In the genomic region with DNA sequence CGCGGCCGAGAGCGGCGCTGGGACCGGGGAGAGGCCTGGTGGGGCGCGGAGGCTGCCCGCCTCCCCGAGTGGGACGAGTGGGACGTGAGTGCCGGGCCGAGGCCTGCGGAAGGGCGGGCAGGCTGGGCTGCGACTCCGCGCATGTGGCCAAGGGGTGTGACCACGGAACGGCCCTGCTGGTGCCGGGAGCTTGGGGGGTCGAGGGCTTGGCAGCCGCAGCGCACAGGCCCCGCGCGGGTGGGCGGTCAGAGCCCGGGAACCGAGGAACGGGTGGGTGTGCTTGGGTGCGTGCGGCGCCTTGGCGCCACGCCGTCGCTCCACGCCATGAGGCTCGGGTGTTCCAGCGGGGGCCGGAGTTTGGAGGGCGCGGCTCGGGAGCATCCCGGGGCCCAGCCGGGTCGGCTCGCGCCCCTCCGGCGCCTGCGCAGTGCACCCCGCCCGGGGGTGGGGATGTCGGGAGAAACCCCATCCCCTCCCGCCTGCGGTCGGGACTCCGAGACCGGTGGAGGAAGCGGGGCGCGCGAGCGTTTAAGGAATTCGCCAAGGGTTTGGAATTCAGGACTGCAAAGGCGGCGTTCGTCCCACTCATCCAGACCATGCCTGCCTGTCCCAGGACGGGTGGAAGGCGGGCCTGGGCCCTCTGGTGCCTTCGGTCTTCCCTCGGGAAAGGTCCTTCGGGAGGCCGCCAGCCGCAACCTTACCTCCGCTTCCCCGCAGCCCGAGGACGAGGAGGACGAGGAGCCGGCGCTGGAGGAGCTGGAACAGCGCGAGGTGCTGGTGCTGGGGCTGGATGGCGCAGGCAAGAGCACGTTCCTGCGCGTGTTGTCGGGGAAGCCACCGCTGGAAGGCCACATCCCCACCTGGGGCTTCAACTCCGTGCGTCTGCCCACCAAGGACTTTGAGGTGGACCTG, we compare ENCODE assay signal across 8 cellular contexts. TPM values are rescaled to one million over a fixed set of nuclear protein-coding genes. Genes with fewer than 3 reads are reported as not detected.
DNase-seq lines count a peak whose midpoint lies in the region; ATAC-seq and TF ChIP-seq lines count a peak whose summit lies in the region.

No MANE protein-coding gene starts in this region.

- H3K27me3 Mint-ChIP-seq in CD14-positive monocyte (ENCODE audit: low read depth in 3 of 3) (peaks cover 34 to 50% (median 42%) of the 10 kb centered on the region in 3 donors), chondrocyte (ENCODE audit: low read depth) (no peaks in the 10 kb centered on the region)

- no peaks in the 10 kb centered on the region for H3K27me3 ChIP-seq in SJCRH30

- H3K4me1 Mint-ChIP-seq in CD14-positive monocyte (peaks cover 19% of the 10 kb centered on the region), chondrocyte (ENCODE audit: low read depth) (peaks cover 30% of the 10 kb centered on the region)

- H3K4me3 ChIP-seq in SJCRH30: peak overlapping the region; percentile 69

- peaks cover 0 to 3% of the 10 kb centered on the region in 2 donors for H3K36me3 Mint-ChIP-seq in CD14-positive monocyte
- peaks cover 20% of the 10 kb centered on the region for H3K36me3 Mint-ChIP-seq in chondrocyte (ENCODE audit: low read depth)

- no peak overlapping the region for H3K27ac Mint-ChIP-seq in CD14-positive monocyte
- peak overlapping the region; percentile 68 for H3K27ac Mint-ChIP-seq in chondrocyte (ENCODE audit: unreplicated experiment)

- no peak for DNase-seq in CD14-positive monocyte (ENCODE audit: low spot score)
- DNase-seq in SJCRH30: peak; percentile 52 to 59
- DNase-seq in chondrocyte (ENCODE audit: low spot score): no peak
- peak; percentile 70 for DNase-seq in left kidney (ENCODE audit: low read depth, low spot score)
- DNase-seq in stimulated activated CD4-positive, alpha-beta T cell treated with anti-CD3 and anti-CD28 coated beads, Interleukin-2, amount 100 ng/mL, for 24 hours: peak; percentile 43 to 55
- DNase-seq in H4 (ENCODE audit: low spot score): no peak
- DNase-seq in NCI-H1417 (lab: John Stamatoyannopoulos, UW): no peak

- ATAC-seq in GM21717 (IDR thresholded peaks at IDR 0.05; ENCODE audit: unreplicated experiment): peak; percentile 4

- H3K4me1 ChIP-seq in SJCRH30: no peaks in the 10 kb centered on the region; the same call in 1 of the 2 replicates

- intact Hi-C loops in CD14-positive monocyte (cut with micrococcal nuclease): no loop called here

- no peaks in the 10 kb centered on the region for H3K9me3 ChIP-seq in SJCRH30 (replicated peaks)

- H3K4me3 Mint-ChIP-seq in CD14-positive monocyte (peak overlapping the region; percentile 72 to 84), chondrocyte (ENCODE audit: unreplicated experiment) (peak overlapping the region; percentile 74)

- H3K9me3 Mint-ChIP-seq in CD14-positive monocyte: peaks cover 0 to 20% (median 4%) of the 10 kb centered on the region in 7 donors
- H3K9me3 Mint-ChIP-seq in chondrocyte (ENCODE audit: low read depth): no peaks in the 10 kb centered on the region

- no peaks in the 10 kb centered on the region for H3K36me3 ChIP-seq in SJCRH30

- H3K27ac ChIP-seq in SJCRH30: no peak overlapping the region; the same call in 1 of the 2 replicates

- TF ChIP-seq CTCF in CD14-positive monocyte (IDR thresholded peaks at IDR 0.05): no peak
- no peak for TF ChIP-seq CTCF in chondrocyte (IDR thresholded peaks at IDR 0.05)

RNA-seq across cellular contexts. Expression of gene ARL10, which starts 0.6 kb away (rescaled TPM):
- under 1 TPM in 1 of 2 donors, not detected in 1; 0.04 TPM for polyA plus RNA-seq in CD14-positive monocyte
- total RNA-seq in SJCRH30 (2014; rRNA removed; shearing (Covaris generic)): 5.7 and 6.5 TPM in 2 replicates
- 24.5 to 37.8 TPM (median 33.7 TPM) in 3 replicates for total RNA-seq in chondrocyte
- total RNA-seq in H4 (2014; rRNA removed; shearing (Covaris generic)): 0.02 TPM in 1 of 2 replicates, not detected in the other

RNA-seq across cellular contexts. Expression of gene KIAA1191, which starts 4.4 kb away (rescaled TPM):
- polyA plus RNA-seq in CD14-positive monocyte: 10 to 100 TPM; 32.3 to 32.5 TPM
- 119 TPM in 2 replicates for total RNA-seq in SJCRH30 (2014; rRNA removed; shearing (Covaris generic))
- 89.5 to 103 TPM (median 91.5 TPM) in 3 replicates for total RNA-seq in chondrocyte
- 83.8 and 97.8 TPM in 2 replicates for total RNA-seq in H4 (2014; rRNA removed; shearing (Covaris generic))

RNA-seq across cellular contexts. Expression of gene NOP16, which starts 22.5 kb away (rescaled TPM):
- polyA plus RNA-seq in CD14-positive monocyte: 10 to 100 TPM; 17.2 to 23.4 TPM
- total RNA-seq in SJCRH30 (2014; rRNA removed; shearing (Covaris generic)): 47.8 and 52.9 TPM in 2 replicates
- 16.8 to 22.8 TPM (median 19.9 TPM) in 3 replicates for total RNA-seq in chondrocyte
- 30.9 and 47.2 TPM in 2 replicates for total RNA-seq in H4 (2014; rRNA removed; shearing (Covaris generic))

RNA-seq across cellular contexts. Expression of gene HIGD2A, which starts 22.6 kb away (rescaled TPM):
- polyA plus RNA-seq in CD14-positive monocyte: 100 to 1,000 TPM; 260 to 298 TPM
- 170 and 175 TPM in 2 replicates for total RNA-seq in SJCRH30 (2014; rRNA removed; shearing (Covaris generic))
- total RNA-seq in chondrocyte: 70.3 to 83.5 TPM (median 74.6 TPM) in 3 replicates
- total RNA-seq in H4 (2014; rRNA removed; shearing (Covaris generic)): 182 and 212 TPM in 2 replicates

RNA-seq across cellular contexts. Expression of gene CLTB, which starts 50.4 kb away (rescaled TPM):
- 10 to 100 TPM; 75.2 to 87.6 TPM for polyA plus RNA-seq in CD14-positive monocyte
- total RNA-seq in SJCRH30 (2014; rRNA removed; shearing (Covaris generic)): 28.3 and 29.6 TPM in 2 replicates
- total RNA-seq in chondrocyte: 63.8 to 85.6 TPM (median 65.3 TPM) in 3 replicates
- total RNA-seq in H4 (2014; rRNA removed; shearing (Covaris generic)): 80.4 and 81.9 TPM in 2 replicates

Comparison
In these comparisons a context has a peak if more than half of its experiments do, and no peak if none do; other contexts are left out.
1. DNase-seq: peak in SJCRH30 (2 of 2), left kidney (single experiment) and stimulated activated CD4-positive, alpha-beta T cell treated with anti-CD3 and anti-CD28 coated beads, Interleukin-2, amount 100 ng/mL, for 24 hours (2 of 2); none in CD14-positive monocyte (single experiment), chondrocyte (single experiment), H4 (single experiment) and NCI-H1417 (0 of 3).